33 cellular contexts compared by ENCODE assay signal in genomic region chr18:532632-533031, GRCh38. TPM values are rescaled to one million over a fixed set of nuclear protein-coding genes. Genes with fewer than 3 reads are reported as not detected.
"Had no signal": no experiment of that assay in that cellular context is flagged by ENCODE, and none has a peak within 500 bp of the region (broad histone marks: within the 10 kb centered on the region; RNA-seq: fewer than 3 reads in every experiment).

No MANE protein-coding gene starts in this region.

- H3K27me3 Mint-ChIP-seq: progenitor cell of endocrine pancreas; stimulated activated naive CD8-positive, alpha-beta T cell treated with anti-CD3 and anti-CD28 coated beads, Interleukin-15, amount 100 ng/mL, for 72 hours; type B pancreatic cell had no signal

- H3K27ac ChIP-seq: neural progenitor cell, ovary, parathyroid adenoma, psoas muscle, right lobe of liver, spleen, suprapubic skin, testis, tibial artery, transverse colon, upper lobe of right lung, uterus had no signal

- DNase-seq: natural killer cell; occipital lobe; ovary; posterior cingulate gyrus; psoas muscle; right cardiac atrium; right lobe of liver; spleen; stimulated activated CD4-positive, alpha-beta T cell treated with anti-CD3 and anti-CD28 coated beads, Interleukin-12 subunit alpha, Interleukin-12 subunit beta, amount 100 ng/mL, for 4 hours; stimulated activated CD4-positive, alpha-beta T cell treated with anti-CD3 and anti-CD28 coated beads, Interleukin-1b, Interleukin-23, amount 100 ng/mL, for 48 hours; stimulated activated CD4-positive, alpha-beta T cell treated with anti-CD3 and anti-CD28 coated beads, Interleukin-4, amount 100 ng/mL, for 1 hour; stimulated activated CD4-positive, alpha-beta T cell treated with anti-CD3 and anti-CD28 coated beads, Interleukin-4, amount 100 ng/mL, for 4 hours; stimulated activated CD8-positive, alpha-beta memory T cell treated with anti-CD3 and anti-CD28 coated beads, Interleukin-4, amount 100 ng/mL, for 48 hours; stimulated activated naive CD4-positive, alpha-beta T cell; stimulated activated naive CD8-positive, alpha-beta T cell treated with anti-CD3 and anti-CD28 coated beads, Interleukin-15, amount 100 ng/mL, for 72 hours; stimulated activated naive CD8-positive, alpha-beta T cell treated with anti-CD3 and anti-CD28 coated beads, Interleukin-15, Interleukin-2, amounts not matched to agents 100 U/mL and 50 U/mL, for 24 hours; substantia nigra; testis; tibial artery; transverse colon; upper lobe of right lung; uterus had no signal

- H3K36me3 Mint-ChIP-seq: natural killer cell; neural progenitor cell; stimulated activated memory B cell treated with anti-CD40 and anti-IgM and Interleukin-4, amounts not matched to agents 10 μg/mL and 1 μg/mL and 100 μg/mL, for 72 hours; type B pancreatic cell had no signal

- H3K27ac Mint-ChIP-seq: natural killer cell; nephron; neural progenitor cell; progenitor cell of endocrine pancreas; stimulated activated memory B cell treated with anti-CD40 and anti-IgM and Interleukin-4, amounts not matched to agents 10 μg/mL and 1 μg/mL and 100 μg/mL, for 72 hours; stimulated activated naive CD8-positive, alpha-beta T cell treated with anti-CD3 and anti-CD28 coated beads, Interleukin-15, amount 100 ng/mL, for 72 hours; type B pancreatic cell had no signal

- H3K4me3 Mint-ChIP-seq: natural killer cell; nephron; neural progenitor cell; stimulated activated memory B cell treated with anti-CD40 and anti-IgM and Interleukin-4, amounts not matched to agents 10 μg/mL and 1 μg/mL and 100 μg/mL, for 72 hours; stimulated activated naive CD8-positive, alpha-beta T cell treated with anti-CD3 and anti-CD28 coated beads, Interleukin-15, amount 100 ng/mL, for 72 hours; type B pancreatic cell had no signal

- H3K9me3 Mint-ChIP-seq: natural killer cell; stimulated activated naive CD8-positive, alpha-beta T cell treated with anti-CD3 and anti-CD28 coated beads, Interleukin-15, amount 100 ng/mL, for 72 hours; type B pancreatic cell had no signal

- H3K4me1 Mint-ChIP-seq: natural killer cell; stimulated activated memory B cell treated with anti-CD40 and anti-IgM and Interleukin-4, amounts not matched to agents 10 μg/mL and 1 μg/mL and 100 μg/mL, for 72 hours; stimulated activated naive CD8-positive, alpha-beta T cell treated with anti-CD3 and anti-CD28 coated beads, Interleukin-15, amount 100 ng/mL, for 72 hours had no signal

RNA-seq across cellular contexts. Expression of gene COLEC12, which starts 32.1 kb away (rescaled TPM):
- total RNA-seq: natural killer cell had no signal

RNA-seq across cellular contexts. Expression of gene CETN1, which starts 47.5 kb away (rescaled TPM):
- total RNA-seq: natural killer cell, occipital lobe, osteoblast, ovary, progenitor cell of endocrine pancreas, psoas muscle, renal cortical epithelial cell, right cardiac atrium, right lobe of liver, smooth muscle cell, spleen, suprapubic skin, transverse colon, upper lobe of right lung, urinary bladder, uterus had no signal
